ENCODE assay signal across 9 cellular contexts in the genomic region with DNA sequence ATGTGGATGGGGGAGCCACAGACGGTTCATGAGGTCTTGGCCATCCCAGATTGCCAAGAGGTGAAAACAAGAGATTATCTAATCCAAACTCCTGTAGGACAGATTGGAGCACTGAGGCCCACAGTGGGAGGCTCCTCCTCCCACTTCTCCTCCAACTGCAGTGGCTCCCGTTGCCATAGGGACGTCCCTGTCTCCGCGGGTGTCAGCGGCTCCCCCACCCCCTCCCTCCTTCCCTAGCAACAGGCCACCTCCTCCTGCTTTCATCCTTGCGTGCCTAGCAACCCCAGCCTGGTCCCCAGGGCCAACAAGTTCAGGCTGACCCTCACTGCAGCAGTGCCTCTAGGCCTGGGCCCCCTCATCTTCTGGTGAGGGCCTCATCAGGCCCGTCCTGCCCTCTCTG. TPM values are rescaled to one million over a fixed set of nuclear protein-coding genes. Genes with fewer than 3 reads are reported as not detected.
DNase-seq lines count a peak whose midpoint lies in the region; ATAC-seq and TF ChIP-seq lines count a peak whose summit lies in the region.
"Had no signal": no experiment of that assay in that cellular context is flagged by ENCODE, and none has a peak within 500 bp of the region (broad histone marks: within the 10 kb centered on the region; RNA-seq: fewer than 3 reads in every experiment).

No MANE protein-coding gene starts in this region.

- peaks cover 19% of the 10 kb centered on the region for H3F3A ChIP-seq in SK-N-SH (replicated peaks; ENCODE audit: insufficient read depth)

- no peaks in the 10 kb centered on the region for H3K9me3 Mint-ChIP-seq in activated CD4-positive, alpha-beta T cell treated with anti-CD3 and anti-CD28 coated beads, Interleukin-2, amount 10 ng/mL, durations not matched to agents 7 days and 5 days

- 48% methylated on average over 3 of the region's 8 CpGs for WGBS in SK-N-SH (ENCODE audit: low lambda C conversion rate)

- H3K27me3 Mint-ChIP-seq in activated CD4-positive, alpha-beta T cell treated with anti-CD3 and anti-CD28 coated beads, Interleukin-2, amount 10 ng/mL, durations not matched to agents 7 days and 5 days = no peaks in the 10 kb centered on the region

- peak overlapping the region; percentile 83 to 86 for H3K27ac ChIP-seq in SK-N-SH (ENCODE audit: low read depth in 2 of 2, low read length in 1 of 2)

- H3K27me3 ChIP-seq in SK-N-SH (ENCODE audit: insufficient read depth) = no peaks in the 10 kb centered on the region

- no peaks in the 10 kb centered on the region for H4K20me1 ChIP-seq in SK-N-SH (ENCODE audit: insufficient read depth)

- no peak for TF ChIP-seq RAD21 in SK-N-SH (IDR thresholded peaks at IDR 0.05; ENCODE audit: low read length)

- ATAC-seq in GM18867 (IDR thresholded peaks at IDR 0.05; ENCODE audit: unreplicated experiment) (no peak), HG02571 (IDR thresholded peaks at IDR 0.05; ENCODE audit: unreplicated experiment) (no peak)

- POLR2A ChIA-PET in activated CD4-positive, alpha-beta T cell treated with anti-CD3 and anti-CD28 coated beads, Interleukin-2, amount 10 ng/mL, durations not matched to agents 7 days and 5 days (lab: Charles Lee) = no interaction called here
- POLR2A ChIA-PET in SK-N-SH (lab: Yijun Ruan, JAX) = interaction anchor here (1.1 kb wide), 1 partner anchor 29 kb away, joined by 3 read pairs; no protein-coding TSS in a partner anchor

- peaks cover 35% of the 10 kb centered on the region for H3K4me1 Mint-ChIP-seq in activated CD4-positive, alpha-beta T cell treated with anti-CD3 and anti-CD28 coated beads, Interleukin-2, amount 10 ng/mL, durations not matched to agents 7 days and 5 days

- H3K9me3 ChIP-seq in SK-N-SH = no peaks in the 10 kb centered on the region
- H3K9me3 ChIP-seq: mucosa of descending colon had no signal

- no peaks in the 10 kb centered on the region for H3K79me2 ChIP-seq in SK-N-SH (ENCODE audit: insufficient read depth)

- DNase-seq in activated CD4-positive, alpha-beta T cell treated with anti-CD3 and anti-CD28 coated beads, Interleukin-2, amount 10 ng/mL, durations not matched to agents 7 days and 5 days = peak; percentile 32
- no peak for DNase-seq in activated CD4-positive, alpha-beta T cell treated with anti-CD3 and anti-CD28 coated beads for 1 hour
- DNase-seq in SK-N-SH (peak; percentile 81), fibroblast of pulmonary artery (ENCODE audit: low read depth) (peak; percentile 10), putamen (ENCODE audit: low spot score) (peak; percentile 70), kidney tubule cell (ENCODE audit: low spot score) (no peak)

- H3K36me3 ChIP-seq in SK-N-SH (replicated peaks in 1 of 2; ENCODE audit: control insufficient read depth in 1 of 2, insufficient read depth in 2 of 2, low read length in 1 of 2) = no peaks in the 10 kb centered on the region

- 0 out of 2 replicates have a peak overlapping the region, but pooled peaks have one; percentile 28 for H3K9ac ChIP-seq in SK-N-SH

- peak overlapping the region; percentile 85 for H3K4me2 ChIP-seq in SK-N-SH

- no peak for TF ChIP-seq CTCF in SK-N-SH (IDR thresholded peaks at IDR 0.05)
- TF ChIP-seq CTCF in fibroblast of pulmonary artery (IDR thresholded peaks at IDR 0.05; ENCODE audit: low read length, missing control alignments) = no peak

- TF ChIP-seq EP300 in SK-N-SH (IDR thresholded peaks at IDR 0.05; ENCODE audit: borderline replicate concordance in 1 of 2, low read depth in 1 of 2, low read length in 1 of 2) = no peak

- H3K4me3 ChIP-seq in SK-N-SH (ENCODE audit: low read depth in 2 of 2, low read length in 1 of 2) (peak overlapping the region; percentile 8 to 21; a peak in 2 of 4 replicates), fibroblast of pulmonary artery (replicated peaks; ENCODE audit: low read depth, low read length) (no peak overlapping the region)
- H3K4me3 ChIP-seq: mucosa of descending colon had no signal

- H3K36me3 Mint-ChIP-seq in activated CD4-positive, alpha-beta T cell treated with anti-CD3 and anti-CD28 coated beads, Interleukin-2, amount 10 ng/mL, durations not matched to agents 7 days and 5 days (ENCODE audit: low read depth) = no peaks in the 10 kb centered on the region

- CTCF ChIA-PET in activated CD4-positive, alpha-beta T cell treated with anti-CD3 and anti-CD28 coated beads, Interleukin-2, amount 10 ng/mL, durations not matched to agents 7 days and 5 days (lab: Charles Lee) = interaction anchor here (0.9 to 1.3 kb wide), 3 partner anchors 20 to 164 kb away, joined by 4 to 5 read pairs (median 4); no protein-coding TSS in a partner anchor
- CTCF ChIA-PET in SK-N-SH (lab: Yijun Ruan, JAX) = interaction anchor here (1.0 to 6.6 kb wide), 5 partner anchors 25 to 194 kb away, joined by 3 to 60 read pairs (median 6); no protein-coding TSS in a partner anchor

- H3K9me2 ChIP-seq in SK-N-SH = no peaks in the 10 kb centered on the region

- peak overlapping the region; percentile 77 for H3K4me3 Mint-ChIP-seq in activated CD4-positive, alpha-beta T cell treated with anti-CD3 and anti-CD28 coated beads, Interleukin-2, amount 10 ng/mL, durations not matched to agents 7 days and 5 days

- H2AFZ ChIP-seq in SK-N-SH (ENCODE audit: low read depth) = no peak overlapping the region; the same call in 1 of the 2 replicates

- peak overlapping the region; percentile 88 for H3K27ac Mint-ChIP-seq in activated CD4-positive, alpha-beta T cell treated with anti-CD3 and anti-CD28 coated beads, Interleukin-2, amount 10 ng/mL, durations not matched to agents 7 days and 5 days

- H3K4me1 ChIP-seq in SK-N-SH (ENCODE audit: control insufficient read depth in 1 of 2, insufficient read depth in 2 of 2, low read depth in 1 of 2, low read length in 1 of 2) = peaks cover 16 to 55% of the 10 kb centered on the region in 2 experiments; a peak in 3 of 4 replicates

TF ChIP-seq in SK-N-SH, 30 proteins besides CTCF, POLR2A, EP300 and RAD21:
- TF ChIP-seq SMC3 (IDR thresholded peaks at IDR 0.05; ENCODE audit: low read depth, low read length) = no peak
- no peak for TF ChIP-seq TEAD4 (IDR thresholded peaks at IDR 0.05; ENCODE audit: borderline replicate concordance, insufficient read depth)
- no peak for TF ChIP-seq CHD2 (IDR thresholded peaks at IDR 0.05; ENCODE audit: low read length, partially characterized antibody)
- no peak for TF ChIP-seq NRF1 (IDR thresholded peaks at IDR 0.05; ENCODE audit: low read depth, low read length)
- TF ChIP-seq MXI1 (IDR thresholded peaks at IDR 0.05; ENCODE audit: low read depth, low read length) = no peak; the same call in 1 of the 2 replicates
- TF ChIP-seq ELF1 (IDR thresholded peaks at IDR 0.05) = no peak
- TF ChIP-seq GATA2 (CRISPR knock-in tag; IDR thresholded peaks at IDR 0.05) = no peak
- TF ChIP-seq EZH2phosphoT487 (IDR thresholded peaks at IDR 0.05; ENCODE audit: borderline replicate concordance, low read depth) = no peak
- no peak for TF ChIP-seq SIN3A (IDR thresholded peaks at IDR 0.05; ENCODE audit: borderline replicate concordance, low read depth, low read length)
- TF ChIP-seq, protein P1, sequence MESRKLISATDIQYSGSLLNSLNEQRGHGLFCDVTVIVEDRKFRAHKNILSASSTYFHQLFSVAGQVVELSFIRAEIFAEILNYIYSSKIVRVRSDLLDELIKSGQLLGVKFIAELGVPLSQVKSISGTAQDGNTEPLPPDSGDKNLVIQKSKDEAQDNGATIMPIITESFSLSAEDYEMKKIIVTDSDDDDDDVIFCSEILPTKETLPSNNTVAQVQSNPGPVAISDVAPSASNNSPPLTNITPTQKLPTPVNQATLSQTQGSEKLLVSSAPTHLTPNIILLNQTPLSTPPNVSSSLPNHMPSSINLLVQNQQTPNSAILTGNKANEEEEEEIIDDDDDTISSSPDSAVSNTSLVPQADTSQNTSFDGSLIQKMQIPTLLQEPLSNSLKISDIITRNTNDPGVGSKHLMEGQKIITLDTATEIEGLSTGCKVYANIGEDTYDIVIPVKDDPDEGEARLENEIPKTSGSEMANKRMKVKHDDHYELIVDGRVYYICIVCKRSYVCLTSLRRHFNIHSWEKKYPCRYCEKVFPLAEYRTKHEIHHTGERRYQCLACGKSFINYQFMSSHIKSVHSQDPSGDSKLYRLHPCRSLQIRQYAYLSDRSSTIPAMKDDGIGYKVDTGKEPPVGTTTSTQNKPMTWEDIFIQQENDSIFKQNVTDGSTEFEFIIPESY (IDR thresholded peaks at IDR 0.05; ENCODE audit: borderline replicate concordance, low read depth) = no peak
- TF ChIP-seq RFX5 (IDR thresholded peaks at IDR 0.05; ENCODE audit: low read length) = no peak
- no peak for TF ChIP-seq MEF2A (IDR thresholded peaks at IDR 0.05; ENCODE audit: borderline replicate concordance, low read depth)
- TF ChIP-seq FOSL2 (IDR thresholded peaks at IDR 0.05; ENCODE audit: borderline replicate concordance, low read depth) = no peak
- TF ChIP-seq TCF12 (IDR thresholded peaks at IDR 0.05) = no peak
- TF ChIP-seq, protein P2, sequence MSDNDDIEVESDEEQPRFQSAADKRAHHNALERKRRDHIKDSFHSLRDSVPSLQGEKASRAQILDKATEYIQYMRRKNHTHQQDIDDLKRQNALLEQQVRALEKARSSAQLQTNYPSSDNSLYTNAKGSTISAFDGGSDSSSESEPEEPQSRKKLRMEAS (IDR thresholded peaks at IDR 0.05; ENCODE audit: low read depth) = no peak
- no peak for TF ChIP-seq RXRA (IDR thresholded peaks at IDR 0.05; ENCODE audit: borderline replicate concordance, low read depth)
- no peak for TF ChIP-seq TAF1 (IDR thresholded peaks at IDR 0.05; ENCODE audit: borderline replicate concordance, low read depth, low read length)
- TF ChIP-seq, protein P3, sequence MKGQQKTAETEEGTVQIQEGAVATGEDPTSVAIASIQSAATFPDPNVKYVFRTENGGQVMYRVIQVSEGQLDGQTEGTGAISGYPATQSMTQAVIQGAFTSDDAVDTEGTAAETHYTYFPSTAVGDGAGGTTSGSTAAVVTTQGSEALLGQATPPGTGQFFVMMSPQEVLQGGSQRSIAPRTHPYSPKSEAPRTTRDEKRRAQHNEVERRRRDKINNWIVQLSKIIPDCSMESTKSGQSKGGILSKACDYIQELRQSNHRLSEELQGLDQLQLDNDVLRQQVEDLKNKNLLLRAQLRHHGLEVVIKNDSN (IDR thresholded peaks at IDR 0.05; ENCODE audit: borderline replicate concordance, low read depth) = no peak
- TF ChIP-seq FOXM1 (IDR thresholded peaks at IDR 0.05; ENCODE audit: low read depth) = no peak
- TF ChIP-seq RCOR1 (IDR thresholded peaks at IDR 0.05; ENCODE audit: low read length) = no peak

RNA-seq across cellular contexts. Expression of gene IQSEC2, which starts 6.8 kb away (rescaled TPM):
- under 1 TPM; 0.10 to 0.12 TPM for total RNA-seq in activated CD4-positive, alpha-beta T cell treated with anti-CD3 and anti-CD28 coated beads, Interleukin-2, amount 10 ng/mL, durations not matched to agents 7 days and 5 days
- polyA plus RNA-seq in SK-N-SH (2012; rRNA removed) = 21.3 and 24.7 TPM in 2 replicates
- polyA plus RNA-seq in SK-N-SH (2012; cell fraction: cytosol; rRNA removed) = 16.7 and 20.3 TPM in 2 replicates
- polyA plus RNA-seq in SK-N-SH (2012; cell fraction: nucleus; rRNA removed) = 34.3 and 35.2 TPM in 2 replicates

Comparison
In these comparisons a context has a peak if more than half of its experiments do, and no peak if none do; other contexts are left out.
1. DNase-seq: peak in activated CD4-positive, alpha-beta T cell treated with anti-CD3 and anti-CD28 coated beads, Interleukin-2, amount 10 ng/mL, durations not matched to agents 7 days and 5 days (single experiment), SK-N-SH (single experiment), fibroblast of pulmonary artery (single experiment) and putamen (single experiment); none in activated CD4-positive, alpha-beta T cell treated with anti-CD3 and anti-CD28 coated beads for 1 hour (single experiment) and kidney tubule cell (single experiment).